In genomic region chr4:168605411-168605810, GRCh38 we compare ENCODE assay signal across 11 cellular contexts.
DNase-seq lines count a peak whose midpoint lies in the region; ATAC-seq and TF ChIP-seq lines count a peak whose summit lies in the region.
"Had no signal": no experiment of that assay in that cellular context is flagged by ENCODE, and none has a peak within 500 bp of the region (broad histone marks: within the 10 kb centered on the region; RNA-seq: fewer than 3 reads in every experiment).

No MANE protein-coding gene starts in this region.

- H3K79me2 ChIP-seq in SK-N-SH (ENCODE audit: insufficient read depth) = no peaks in the 10 kb centered on the region
- H3K79me2 ChIP-seq in osteoblast (ENCODE audit: insufficient read depth, low read length) = no peaks in the 10 kb centered on the region

- no peak for TF ChIP-seq EP300 in SK-N-SH (IDR thresholded peaks at IDR 0.05; ENCODE audit: borderline replicate concordance in 1 of 2, low read depth in 1 of 2, low read length in 1 of 2)

- H3K27me3 ChIP-seq in SK-N-SH (ENCODE audit: insufficient read depth) = no peaks in the 10 kb centered on the region
- H3K27me3 ChIP-seq in osteoblast (ENCODE audit: insufficient read depth, low read length) = no peaks in the 10 kb centered on the region
- H3K27me3 ChIP-seq: BLaER1 treated with 17β-estradiol and CSF1 and Interleukin-3, amounts not matched to agents 10 nM and 100 nM had no signal

- H3K4me1 ChIP-seq in SK-N-SH (ENCODE audit: control insufficient read depth in 1 of 2, insufficient read depth in 2 of 2, low read depth in 1 of 2, low read length in 1 of 2) (peaks cover 3 to 39% of the 10 kb centered on the region in 2 experiments; a peak in 3 of 4 replicates), osteoblast (ENCODE audit: insufficient read depth, low read length) (peaks cover 20% of the 10 kb centered on the region)

- ATAC-seq in HG03469 (IDR thresholded peaks at IDR 0.05; ENCODE audit: unreplicated experiment) = no peak
- ATAC-seq: activated CD8-positive, alpha-beta T cell treated with anti-CD3 and anti-CD28 coated beads, Interleukin-2, amount 10 ng/mL, durations not matched to agents 7 days and 5 days had no signal

- POLR2A ChIA-PET in SK-N-SH (lab: Yijun Ruan, JAX) = no interaction called here

- H3K36me3 ChIP-seq in SK-N-SH (replicated peaks in 1 of 2; ENCODE audit: control insufficient read depth in 1 of 2, insufficient read depth in 2 of 2, low read length in 1 of 2) = no peaks in the 10 kb centered on the region
- no peaks in the 10 kb centered on the region for H3K36me3 ChIP-seq in osteoblast (ENCODE audit: insufficient read depth, low read length)
- H3K36me3 ChIP-seq: BLaER1 treated with 17β-estradiol and CSF1 and Interleukin-3, amounts not matched to agents 10 nM and 100 nM had no signal

- H3K4me3 ChIP-seq in SK-N-SH (ENCODE audit: low read depth in 2 of 2, low read length in 1 of 2) = no peak overlapping the region
- H3K4me3 ChIP-seq in fibroblast of villous mesenchyme (ENCODE audit: low read depth, low read length) = no peak overlapping the region
- no peak overlapping the region for H3K4me3 ChIP-seq in osteoblast (ENCODE audit: insufficient read depth, low read length)
- H3K4me3 ChIP-seq: BLaER1 treated with 17β-estradiol and CSF1 and Interleukin-3, amounts not matched to agents 10 nM and 100 nM had no signal

- CTCF ChIA-PET in SK-N-SH (lab: Yijun Ruan, JAX) = interaction anchor here (0.7 to 1.3 kb wide), 3 partner anchors 16 to 35 kb away, joined by 3 to 5 read pairs (median 3); no protein-coding TSS in a partner anchor

- no peak overlapping the region for H3K9ac ChIP-seq in SK-N-SH
- H3K9ac ChIP-seq: BLaER1 treated with 17β-estradiol and CSF1 and Interleukin-3, amounts not matched to agents 10 nM and 100 nM had no signal

- peak overlapping the region; percentile 27; the same call in 1 of the 2 replicates for H3K4me2 ChIP-seq in SK-N-SH
- H3K4me2 ChIP-seq in osteoblast (ENCODE audit: insufficient read depth, low read length) = peak overlapping the region; percentile 15
- H3K4me2 ChIP-seq: BLaER1 treated with 17β-estradiol and CSF1 and Interleukin-3, amounts not matched to agents 10 nM and 100 nM had no signal

- H3F3A ChIP-seq in SK-N-SH (replicated peaks; ENCODE audit: insufficient read depth) = peaks cover 30% of the 10 kb centered on the region

- H4K20me1 ChIP-seq in SK-N-SH (ENCODE audit: insufficient read depth) = no peaks in the 10 kb centered on the region
- H4K20me1 ChIP-seq in osteoblast (ENCODE audit: insufficient read depth, low read length) = no peaks in the 10 kb centered on the region
- H4K20me1 ChIP-seq: BLaER1 treated with 17β-estradiol and CSF1 and Interleukin-3, amounts not matched to agents 10 nM and 100 nM had no signal

- DNase-seq in EH (ENCODE audit: low read depth) (peak; percentile 71), SK-N-SH (no peak), fibroblast of villous mesenchyme (ENCODE audit: low read depth) (peak; percentile 46), osteoblast (ENCODE audit: insufficient read length, low spot score, missing footprints) (peak; percentile 74), retina (no peak), HK-2 (ENCODE audit: unreplicated experiment) (no peak), hepatic stellate cell (ENCODE audit: low spot score) (no peak)
- DNase-seq: activated CD8-positive, alpha-beta T cell treated with anti-CD3 and anti-CD28 coated beads, Interleukin-2, amount 10 ng/mL, durations not matched to agents 7 days and 5 days; activated naive CD8-positive, alpha-beta T cell treated with anti-CD3 and anti-CD28 coated beads, Interleukin-2, amount 10 ng/mL, durations not matched to agents 7 days and 5 days had no signal

- H3K9me3 ChIP-seq in SK-N-SH (no peaks in the 10 kb centered on the region), osteoblast (ENCODE audit: low read depth, low read length) (no peaks in the 10 kb centered on the region)
- H3K9me3 ChIP-seq: BLaER1 treated with 17β-estradiol and CSF1 and Interleukin-3, amounts not matched to agents 10 nM and 100 nM had no signal

- TF ChIP-seq RAD21 in SK-N-SH (IDR thresholded peaks at IDR 0.05; ENCODE audit: low read length) = no peak

- H3K9me2 ChIP-seq in SK-N-SH = no peaks in the 10 kb centered on the region

- 18% methylated on average over 3 of the region's 3 CpGs for WGBS in SK-N-SH (ENCODE audit: low lambda C conversion rate)

- H2AFZ ChIP-seq in SK-N-SH (ENCODE audit: low read depth) (no peak overlapping the region), osteoblast (ENCODE audit: low read length) (no peak overlapping the region)

- no peak for TF ChIP-seq CTCF in SK-N-SH (IDR thresholded peaks at IDR 0.05)
- TF ChIP-seq CTCF in fibroblast of villous mesenchyme (IDR thresholded peaks at IDR 0.05; ENCODE audit: insufficient read depth, low read depth, low read length) = no peak
- TF ChIP-seq CTCF in osteoblast (IDR thresholded peaks at IDR 0.05; ENCODE audit: extremely low read depth, low read depth, low read length) = no peak

- H3K27ac ChIP-seq in SK-N-SH (ENCODE audit: low read depth in 2 of 2, low read length in 1 of 2) (peak overlapping the region in 1 of 2 experiments; percentile 66; a peak in 3 of 4 replicates), osteoblast (ENCODE audit: low read depth, low read length) (peak overlapping the region; percentile 47)
- H3K27ac ChIP-seq: BLaER1 treated with 17β-estradiol and CSF1 and Interleukin-3, amounts not matched to agents 10 nM and 100 nM had no signal

TF ChIP-seq in SK-N-SH, 30 proteins besides CTCF, POLR2A, EP300 and RAD21:
- TF ChIP-seq, protein P1, sequence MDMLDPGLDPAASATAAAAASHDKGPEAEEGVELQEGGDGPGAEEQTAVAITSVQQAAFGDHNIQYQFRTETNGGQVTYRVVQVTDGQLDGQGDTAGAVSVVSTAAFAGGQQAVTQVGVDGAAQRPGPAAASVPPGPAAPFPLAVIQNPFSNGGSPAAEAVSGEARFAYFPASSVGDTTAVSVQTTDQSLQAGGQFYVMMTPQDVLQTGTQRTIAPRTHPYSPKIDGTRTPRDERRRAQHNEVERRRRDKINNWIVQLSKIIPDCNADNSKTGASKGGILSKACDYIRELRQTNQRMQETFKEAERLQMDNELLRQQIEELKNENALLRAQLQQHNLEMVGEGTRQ (IDR thresholded peaks at IDR 0.05; ENCODE audit: borderline replicate concordance, low read depth, low read length) = no peak
- TF ChIP-seq CHD2 (IDR thresholded peaks at IDR 0.05; ENCODE audit: low read length, partially characterized antibody) = no peak
- TF ChIP-seq, protein P2, sequence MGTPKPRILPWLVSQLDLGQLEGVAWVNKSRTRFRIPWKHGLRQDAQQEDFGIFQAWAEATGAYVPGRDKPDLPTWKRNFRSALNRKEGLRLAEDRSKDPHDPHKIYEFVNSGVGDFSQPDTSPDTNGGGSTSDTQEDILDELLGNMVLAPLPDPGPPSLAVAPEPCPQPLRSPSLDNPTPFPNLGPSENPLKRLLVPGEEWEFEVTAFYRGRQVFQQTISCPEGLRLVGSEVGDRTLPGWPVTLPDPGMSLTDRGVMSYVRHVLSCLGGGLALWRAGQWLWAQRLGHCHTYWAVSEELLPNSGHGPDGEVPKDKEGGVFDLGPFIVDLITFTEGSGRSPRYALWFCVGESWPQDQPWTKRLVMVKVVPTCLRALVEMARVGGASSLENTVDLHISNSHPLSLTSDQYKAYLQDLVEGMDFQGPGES (IDR thresholded peaks at IDR 0.05; ENCODE audit: low read depth, low read length) = no peak
- no peak for TF ChIP-seq MXI1 (IDR thresholded peaks at IDR 0.05; ENCODE audit: low read depth, low read length)
- TF ChIP-seq GATA2 (CRISPR knock-in tag; IDR thresholded peaks at IDR 0.05) = no peak
- TF ChIP-seq, protein P3, sequence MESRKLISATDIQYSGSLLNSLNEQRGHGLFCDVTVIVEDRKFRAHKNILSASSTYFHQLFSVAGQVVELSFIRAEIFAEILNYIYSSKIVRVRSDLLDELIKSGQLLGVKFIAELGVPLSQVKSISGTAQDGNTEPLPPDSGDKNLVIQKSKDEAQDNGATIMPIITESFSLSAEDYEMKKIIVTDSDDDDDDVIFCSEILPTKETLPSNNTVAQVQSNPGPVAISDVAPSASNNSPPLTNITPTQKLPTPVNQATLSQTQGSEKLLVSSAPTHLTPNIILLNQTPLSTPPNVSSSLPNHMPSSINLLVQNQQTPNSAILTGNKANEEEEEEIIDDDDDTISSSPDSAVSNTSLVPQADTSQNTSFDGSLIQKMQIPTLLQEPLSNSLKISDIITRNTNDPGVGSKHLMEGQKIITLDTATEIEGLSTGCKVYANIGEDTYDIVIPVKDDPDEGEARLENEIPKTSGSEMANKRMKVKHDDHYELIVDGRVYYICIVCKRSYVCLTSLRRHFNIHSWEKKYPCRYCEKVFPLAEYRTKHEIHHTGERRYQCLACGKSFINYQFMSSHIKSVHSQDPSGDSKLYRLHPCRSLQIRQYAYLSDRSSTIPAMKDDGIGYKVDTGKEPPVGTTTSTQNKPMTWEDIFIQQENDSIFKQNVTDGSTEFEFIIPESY (IDR thresholded peaks at IDR 0.05; ENCODE audit: borderline replicate concordance, low read depth) = no peak
- no peak for TF ChIP-seq MEF2A (IDR thresholded peaks at IDR 0.05; ENCODE audit: borderline replicate concordance, low read depth)
- peak; percentile 57; the same call in 1 of the 2 replicates for TF ChIP-seq TCF12 (IDR thresholded peaks at IDR 0.05)
- TF ChIP-seq FOSL2 (IDR thresholded peaks at IDR 0.05; ENCODE audit: borderline replicate concordance, low read depth) = peak; percentile 75
- 0 out of 2 replicates have a peak, but pooled peaks have one; percentile 14 for TF ChIP-seq MAX (IDR thresholded peaks at IDR 0.05; ENCODE audit: low read depth)
- TF ChIP-seq, protein P4, sequence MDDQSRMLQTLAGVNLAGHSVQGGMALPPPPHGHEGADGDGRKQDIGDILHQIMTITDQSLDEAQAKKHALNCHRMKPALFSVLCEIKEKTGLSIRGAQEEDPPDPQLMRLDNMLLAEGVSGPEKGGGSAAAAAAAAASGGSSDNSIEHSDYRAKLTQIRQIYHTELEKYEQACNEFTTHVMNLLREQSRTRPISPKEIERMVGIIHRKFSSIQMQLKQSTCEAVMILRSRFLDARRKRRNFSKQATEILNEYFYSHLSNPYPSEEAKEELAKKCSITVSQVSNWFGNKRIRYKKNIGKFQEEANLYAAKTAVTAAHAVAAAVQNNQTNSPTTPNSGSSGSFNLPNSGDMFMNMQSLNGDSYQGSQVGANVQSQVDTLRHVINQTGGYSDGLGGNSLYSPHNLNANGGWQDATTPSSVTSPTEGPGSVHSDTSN (IDR thresholded peaks at IDR 0.05) = peak; percentile 45
- no peak; the same call in 1 of the 2 replicates for TF ChIP-seq JUND (IDR thresholded peaks at IDR 0.05)
- no peak for TF ChIP-seq RFX5 (IDR thresholded peaks at IDR 0.05; ENCODE audit: low read length)
TF ChIP-seq in SK-N-SH: peak in this region for 4.

Comparison
In these comparisons a context has a peak if more than half of its experiments do, and no peak if none do; other contexts are left out.
1. DNase-seq: peak in EH (single experiment), fibroblast of villous mesenchyme (single experiment) and osteoblast (single experiment); none in SK-N-SH (single experiment), retina (single experiment), HK-2 (single experiment) and hepatic stellate cell (single experiment).